ENCODE assay signal across 8 cellular contexts in the genomic region with DNA sequence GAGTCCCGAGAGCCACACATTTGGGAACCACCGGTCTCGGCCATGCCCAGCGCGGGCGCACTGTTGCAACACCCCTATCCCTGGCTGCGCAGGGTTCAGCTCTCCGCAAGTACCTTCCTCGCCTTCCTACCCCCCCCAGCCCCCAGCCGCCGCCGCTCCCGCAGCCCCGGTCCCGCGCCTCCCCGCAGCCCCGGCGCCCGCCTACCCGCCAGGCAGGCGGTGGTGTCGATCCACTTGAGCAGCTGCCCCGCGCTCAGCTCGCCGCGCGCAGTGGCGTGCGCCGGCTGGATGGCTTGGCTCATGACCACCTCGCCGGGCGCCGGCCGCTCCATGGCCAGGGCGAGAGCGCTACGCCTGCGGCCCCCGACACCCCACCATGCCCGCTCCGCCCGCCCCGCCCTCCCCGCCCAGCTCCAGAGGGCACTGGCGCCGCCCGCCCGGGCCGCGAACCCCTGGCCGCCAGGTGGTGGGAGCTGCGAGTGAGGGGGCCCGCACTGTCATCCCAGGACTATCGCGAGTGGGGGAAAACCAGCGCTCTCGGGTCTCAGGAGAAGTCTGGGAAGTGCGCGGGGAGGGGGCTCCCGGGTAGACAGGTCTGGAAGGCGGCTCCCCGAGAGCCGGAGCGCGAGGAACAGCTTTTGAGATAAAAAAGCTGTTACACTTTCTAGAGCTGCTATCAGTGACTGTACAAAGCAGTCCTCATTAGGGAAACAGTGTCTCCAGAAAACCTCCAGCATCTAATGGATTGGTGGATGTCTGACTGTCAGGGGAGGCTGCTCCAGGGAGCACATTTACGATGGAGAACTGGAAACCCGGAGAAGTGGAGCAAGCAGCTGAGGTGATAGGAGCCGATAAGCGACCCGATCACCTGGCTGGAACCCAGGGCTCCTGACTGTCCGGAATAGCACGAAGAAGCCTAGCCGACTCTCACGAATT. TPM values are rescaled to one million over a fixed set of nuclear protein-coding genes. Genes with fewer than 3 reads are reported as not detected.
DNase-seq lines count a peak whose midpoint lies in the region; ATAC-seq, FAIRE-seq and TF ChIP-seq lines count a peak whose summit lies in the region.

Gene ACOT12 (minus strand): TSS at position 352 of the 936 bp plus-strand sequence. CDS start 20 bp downstream, at position 332.

- TF ChIP-seq EP300 in A549 (IDR thresholded peaks at IDR 0.05): no peak

- H3K9me3 Mint-ChIP-seq in HFFc6: no peaks in the 10 kb centered on the region

- no peak for TF ChIP-seq CTCF in A549 (IDR thresholded peaks at IDR 0.05)
- TF ChIP-seq CTCF in HFFc6 (IDR thresholded peaks at IDR 0.05): no peak

- H3K4me1 ChIP-seq in A549 (no peaks in the 10 kb centered on the region), duodenal mucosa (ENCODE audit: control insufficient read depth in 1 of 2, insufficient read depth in 2 of 2, low read length in 2 of 2) (peaks cover 0 to 5% of the 10 kb centered on the region in 2 donors), muscle layer of duodenum (ENCODE audit: control insufficient read depth in 1 of 2, insufficient read depth in 2 of 2, low read length in 2 of 2) (peaks cover 0 to 5% of the 10 kb centered on the region in 2 donors)

- WGBS in A549 (ENCODE audit: missing lambda C conversion rate): 24% methylated on average over 27 of the region's 77 CpGs

- no peak within 1 kb of the TSS for H3K9ac ChIP-seq in duodenal mucosa (ENCODE audit: low read depth in 1 of 2, low read length in 2 of 2)

- POLR2A ChIA-PET in A549 (lab: Yijun Ruan, JAX): interaction anchor here (0.7 kb wide), 1 partner anchor 577 kb away, joined by 3 read pairs; no protein-coding TSS in a partner anchor

- H3K27me3 ChIP-seq in duodenal mucosa (ENCODE audit: control insufficient read depth in 1 of 2, insufficient read depth in 2 of 2, low read length in 2 of 2) (peaks cover 16 to 17% of the 10 kb centered on the region in 2 donors), muscle layer of duodenum (ENCODE audit: low read depth, low read length) (peaks cover 4% of the 10 kb centered on the region)

- no peak for FAIRE-seq in A549 (lab: Jason Lieb, UNC)

- TF ChIP-seq RAD21 in A549 (conservative IDR thresholded peaks at IDR 0.05 in 1 of 2, IDR thresholded peaks at IDR 0.05 in 1 of 2): no peak

- 0 out of 2 replicates have a peak, but pooled peaks cover 5% of the 10 kb centered on the region for H3K36me3 Mint-ChIP-seq in HFFc6 (ENCODE audit: low read depth)

- H3K36me3 ChIP-seq in duodenal mucosa (ENCODE audit: control insufficient read depth in 1 of 2, insufficient read depth in 2 of 2, low read length in 2 of 2) (no peaks in the 10 kb centered on the region), muscle layer of duodenum (ENCODE audit: control insufficient read depth in 1 of 2, insufficient read depth in 2 of 2, low read length in 2 of 2) (no peaks in the 10 kb centered on the region)

- peak within 1 kb of the TSS; percentile 96 for H3K4me2 ChIP-seq in A549

- H3K27ac ChIP-seq in A549 (peak within 1 kb of the TSS; percentile 61 to 76; a peak in 5 of 6 replicates), duodenal mucosa (ENCODE audit: low read depth, low read length) (no peak within 1 kb of the TSS), muscle layer of duodenum (ENCODE audit: low read length) (no peak within 1 kb of the TSS)

- DNase-seq in A549 (ENCODE audit: low read depth in 1 of 2, low spot score in 1 of 2) (peak in 1 of 2 experiments; percentile 18), HFFc6 (no peak), NCI-H774 (lab: John Stamatoyannopoulos, UW) (no peak), occipital lobe (lab: John Stamatoyannopoulos, UW) (no peak), LoVo (ENCODE audit: low spot score) (no peak), NCI-H2029 treated with DMSO at 0.1 percent for 48 hours (lab: John Stamatoyannopoulos, UW) (no peak)

- H3K4me3 ChIP-seq in A549 (peak within 1 kb of the TSS; percentile 73), duodenal mucosa (ENCODE audit: low read depth in 1 of 2, low read length in 2 of 2) (peak within 1 kb of the TSS; percentile 18 to 42), muscle layer of duodenum (ENCODE audit: low read depth in 1 of 2, low read length in 2 of 2) (peak within 1 kb of the TSS; percentile 42 to 62)

- CTCF ChIA-PET in A549 (lab: Yijun Ruan, JAX): interaction anchor here (0.8 to 1.3 kb wide), 3 partner anchors 17 to 94 kb away, joined by 3 to 4 read pairs (median 4); no protein-coding TSS in a partner anchor

- TF ChIP-seq POLR2A in A549 (IDR thresholded peaks at IDR 0.05; ENCODE audit: low read length): no peak

- ATAC-seq in A549: peak; percentile 73 to 77

- peak within 1 kb of the TSS; percentile 71 for H3K4me3 Mint-ChIP-seq in HFFc6

- H3K4me1 Mint-ChIP-seq in HFFc6 (ENCODE audit: low read depth): no peaks in the 10 kb centered on the region

- H3K27me3 Mint-ChIP-seq in HFFc6 (ENCODE audit: insufficient read depth): peaks cover 1% of the 10 kb centered on the region; the same call in 1 of the 2 replicates

- no peak within 1 kb of the TSS for H3K27ac Mint-ChIP-seq in HFFc6

- no peaks in the 10 kb centered on the region for H3K9me3 ChIP-seq in A549
- H3K9me3 ChIP-seq in duodenal mucosa (ENCODE audit: control insufficient read depth in 1 of 2, low read length in 2 of 2): peaks cover 2 to 4% of the 10 kb centered on the region in 2 donors
- H3K9me3 ChIP-seq in muscle layer of duodenum (ENCODE audit: control insufficient read depth in 1 of 2, low read length in 2 of 2): peaks cover 0 to 3% of the 10 kb centered on the region in 2 donors

TF ChIP-seq in A549, 52 proteins besides CTCF, POLR2A, EP300 and RAD21:
- TF ChIP-seq, protein P1, sequence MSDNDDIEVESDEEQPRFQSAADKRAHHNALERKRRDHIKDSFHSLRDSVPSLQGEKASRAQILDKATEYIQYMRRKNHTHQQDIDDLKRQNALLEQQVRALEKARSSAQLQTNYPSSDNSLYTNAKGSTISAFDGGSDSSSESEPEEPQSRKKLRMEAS (IDR thresholded peaks at IDR 0.05): 0 out of 2 replicates have a peak, but pooled peaks have one; percentile 14
- TF ChIP-seq CEBPB (IDR thresholded peaks at IDR 0.05): peak; percentile 41 to 54; a peak in 2 of 4 replicates
- no peak for TF ChIP-seq ZFP36 (IDR thresholded peaks at IDR 0.05; ENCODE audit: borderline replicate concordance, partially characterized antibody)
- TF ChIP-seq ELK1 (IDR thresholded peaks at IDR 0.05; ENCODE audit: low read depth, low read length): no peak
- TF ChIP-seq, protein P2, sequence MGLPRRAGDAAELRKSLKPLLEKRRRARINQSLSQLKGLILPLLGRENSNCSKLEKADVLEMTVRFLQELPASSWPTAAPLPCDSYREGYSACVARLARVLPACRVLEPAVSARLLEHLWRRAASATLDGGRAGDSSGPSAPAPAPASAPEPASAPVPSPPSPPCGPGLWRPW (IDR thresholded peaks at IDR 0.05): no peak
- TF ChIP-seq BHLHE40 (IDR thresholded peaks at IDR 0.05; ENCODE audit: low read depth, low read length): no peak
- no peak for TF ChIP-seq REST (IDR thresholded peaks at IDR 0.05)
- no peak for TF ChIP-seq SMC3 (IDR thresholded peaks at IDR 0.05)
TF ChIP-seq in A549: peak in this region for 2.

RNA-seq across cellular contexts. Expression of gene ACOT12, which starts in this region (rescaled TPM):
- polyA plus RNA-seq in A549 (2011; rRNA removed) (0.08 and 0.09 TPM in 2 replicates), A549 (2017; fragmentation: RNase III; extraction: RNeasy Plus Mini Kit Qiagen cat#74134 plus additional on column Dnase treatment) (not detected in 3 replicates)
- polyA plus RNA-seq in A549 (2012; cell fraction: cytosol; rRNA removed): 0.08 TPM in 2 replicates
- polyA plus RNA-seq in A549 (2012; cell fraction: nucleus; rRNA removed): 0.10 TPM in 1 of 2 replicates, not detected in the other
- polyA minus RNA-seq in A549 (2011; rRNA and poly(A)+ RNA removed): not detected in 2 replicates
- not detected for total RNA-seq in HFFc6 (2021; fragmentation: NEBNext Ultra II Directional; extraction: Animal tissue kit (Norgen Biotek cat#: 25700))
- 2.8 TPM for total RNA-seq in occipital lobe

Comparison
In these comparisons a context has a peak if more than half of its experiments do, and no peak if none do; other contexts are left out.
1. Peak in ATAC-seq, H3K4me3 ChIP-seq, H3K27ac ChIP-seq and H3K4me2 ChIP-seq in A549; RNA of the gene not detected or under 1 TPM.